12 cellular contexts compared by ENCODE assay signal in the genomic region with DNA sequence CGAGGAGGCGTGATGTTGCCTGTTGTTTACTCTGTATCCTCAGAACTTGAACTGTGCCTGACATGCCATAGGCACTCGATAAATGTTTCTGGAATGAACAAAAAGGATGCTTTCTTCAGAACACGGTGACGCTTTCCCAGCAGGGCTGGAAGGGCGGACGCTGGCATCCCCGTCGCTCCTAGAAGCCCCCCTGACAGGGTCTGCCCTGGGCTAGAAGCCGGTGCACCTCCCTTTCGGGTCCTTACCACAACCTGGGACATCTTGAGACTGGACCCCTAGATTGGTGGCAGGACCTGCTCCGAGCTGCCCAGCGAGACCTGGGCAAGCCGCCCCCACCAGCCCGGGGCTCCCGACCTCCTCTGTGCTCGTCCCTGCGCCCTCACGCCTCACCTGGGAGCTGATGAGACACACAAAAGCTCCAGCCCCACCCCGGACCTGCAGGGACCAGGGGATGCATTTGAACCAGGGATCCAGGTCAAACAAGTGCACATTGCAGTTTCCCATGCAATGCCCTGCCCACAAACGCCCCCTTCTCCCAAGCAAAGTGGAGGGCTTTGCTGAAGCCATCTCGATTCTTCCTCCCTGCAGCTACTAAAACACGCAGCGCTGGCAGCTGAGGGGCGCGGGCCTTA.
DNase-seq lines count a peak whose midpoint lies in the region; ATAC-seq and TF ChIP-seq lines count a peak whose summit lies in the region.
"Had no signal": no experiment of that assay in that cellular context is flagged by ENCODE, and none has a peak within 500 bp of the region (broad histone marks: within the 10 kb centered on the region; RNA-seq: fewer than 3 reads in every experiment).

No MANE protein-coding gene starts in this region.

- H3K4me1 ChIP-seq in DOHH2 (ENCODE audit: control insufficient read depth, low read length): peaks cover 17% of the 10 kb centered on the region
- peaks cover 0 to 37% (median 20%) of the 10 kb centered on the region in 4 donors for H3K4me1 ChIP-seq in sigmoid colon

- H3K27me3 Mint-ChIP-seq in glutamatergic neuron (ENCODE audit: unreplicated experiment): no peaks in the 10 kb centered on the region
- H3K27me3 Mint-ChIP-seq: CD4-positive, alpha-beta memory T cell had no signal

- no peak for ATAC-seq in SK-N-SH treated with all-trans-retinoic acid at 6 μM for 48 hours
- ATAC-seq: activated CD8-positive, alpha-beta T cell treated with anti-CD3 and anti-CD28 coated beads, Interleukin-2, amount 10 ng/mL, durations not matched to agents 7 days and 5 days had no signal

- H3F3A ChIP-seq in DOHH2 (ENCODE audit: control insufficient read depth, insufficient read depth): no peaks in the 10 kb centered on the region

- H3K27ac ChIP-seq in DOHH2 (ENCODE audit: low read depth, low read length): no peak overlapping the region
- H3K27ac ChIP-seq in RWPE1: peak overlapping the region; percentile 97
- H3K27ac ChIP-seq in sigmoid colon: no peak overlapping the region
- no peak overlapping the region for H3K27ac ChIP-seq in coronary artery

- H3K4me3 ChIP-seq in DOHH2 (ENCODE audit: low read length) (peak overlapping the region; percentile 24), sigmoid colon (no peak overlapping the region), coronary artery (no peak overlapping the region)

- H3K36me3 ChIP-seq in DOHH2 (ENCODE audit: control insufficient read depth, low read length) (no peaks in the 10 kb centered on the region), sigmoid colon (no peaks in the 10 kb centered on the region)

- H4K20me1 ChIP-seq in DOHH2 (ENCODE audit: control insufficient read depth, insufficient read depth, low read depth, low read length): no peaks in the 10 kb centered on the region

- no peak for TF ChIP-seq EP300 in sigmoid colon (IDR thresholded peaks at IDR 0.05)

- CTCF ChIA-PET in RWPE1 (lab: Yijun Ruan, JAX): interaction anchor here (0.6 to 1.4 kb wide), 3 partner anchors 9 to 144 kb away, joined by 3 read pairs; no protein-coding TSS in a partner anchor

- WGBS in sigmoid colon, 2 donors: 38 to 77% methylated on average over 25 of the region's 26 CpGs

- no peaks in the 10 kb centered on the region for H3K79me2 ChIP-seq in DOHH2 (ENCODE audit: control insufficient read depth, low read length)

- DNase-seq in RWPE1 (ENCODE audit: low spot score): no peak
- DNase-seq in glutamatergic neuron: peak; percentile 7
- DNase-seq in sigmoid colon: peak; percentile 59
- DNase-seq in activated CD4-positive, alpha-beta T cell treated with anti-CD3 and anti-CD28 coated beads for 48 hours: no peak
- no peak for DNase-seq in NCI-H2171 treated with DMSO at 0.1 percent for 48 hours (lab: John Stamatoyannopoulos, UW)
- DNase-seq in coronary artery (ENCODE audit: low spot score): no peak
- DNase-seq: activated CD8-positive, alpha-beta T cell treated with anti-CD3 and anti-CD28 coated beads, Interleukin-2, amount 10 ng/mL, durations not matched to agents 7 days and 5 days; CD4-positive, alpha-beta memory T cell; stimulated activated CD4-positive, alpha-beta T cell treated with anti-CD3 and anti-CD28 coated beads, Interleukin-12 subunit alpha, Interleukin-12 subunit beta, amount 100 ng/mL, for 4 hours had no signal

- H3K4me3 Mint-ChIP-seq in glutamatergic neuron (ENCODE audit: unreplicated experiment): no peak overlapping the region
- H3K4me3 Mint-ChIP-seq: activated CD8-positive, alpha-beta T cell treated with anti-CD3 and anti-CD28 coated beads, Interleukin-2, amount 10 ng/mL, durations not matched to agents 7 days and 5 days had no signal

- TF ChIP-seq CTCF in DOHH2 (IDR thresholded peaks at IDR 0.05; ENCODE audit: low read depth, low read length, poor library complexity, severe bottlenecking) (no peak), RWPE1 (conservative IDR thresholded peaks at IDR 0.05; ENCODE audit: low read depth) (no peak), glutamatergic neuron (IDR thresholded peaks at IDR 0.05; ENCODE audit: partially characterized antibody, unreplicated experiment) (no peak), sigmoid colon (IDR thresholded peaks at IDR 0.05) (no peak), coronary artery (IDR thresholded peaks at IDR 0.05) (no peak)

- TF ChIP-seq POLR2A in sigmoid colon (IDR thresholded peaks at IDR 0.05): no peak

- H3K9me2 ChIP-seq in DOHH2 (replicated peaks; ENCODE audit: control insufficient read depth, low read length): no peaks in the 10 kb centered on the region

- peaks cover 2% of the 10 kb centered on the region for H3K9me3 Mint-ChIP-seq in glutamatergic neuron (ENCODE audit: unreplicated experiment)
- H3K9me3 Mint-ChIP-seq: CD4-positive, alpha-beta memory T cell had no signal

- POLR2A ChIA-PET in RWPE1 (lab: Yijun Ruan, JAX; ENCODE audit: low non-redundant PET): no interaction called here

- H3K4me2 ChIP-seq in DOHH2 (ENCODE audit: low read length): peak overlapping the region; percentile 56

- H3K27me3 ChIP-seq in DOHH2 (ENCODE audit: control insufficient read depth, low read length): peaks cover 38% of the 10 kb centered on the region
- H3K27me3 ChIP-seq in sigmoid colon: no peaks in the 10 kb centered on the region

- H3K4me1 Mint-ChIP-seq in glutamatergic neuron (ENCODE audit: low read depth, unreplicated experiment): peaks cover 2% of the 10 kb centered on the region

- H3K27ac Mint-ChIP-seq in glutamatergic neuron (ENCODE audit: unreplicated experiment): no peak overlapping the region
- H3K27ac Mint-ChIP-seq: activated CD8-positive, alpha-beta T cell treated with anti-CD3 and anti-CD28 coated beads, Interleukin-2, amount 10 ng/mL, durations not matched to agents 7 days and 5 days had no signal

- intact Hi-C loops in sigmoid colon (cut with DNase I): no loop called here

- H3K9me3 ChIP-seq in DOHH2 (ENCODE audit: control insufficient read depth, insufficient read depth, low read length): no peaks in the 10 kb centered on the region
- H3K9me3 ChIP-seq in sigmoid colon: no peaks in the 10 kb centered on the region

- peaks cover 6% of the 10 kb centered on the region for H3K36me3 Mint-ChIP-seq in glutamatergic neuron (ENCODE audit: unreplicated experiment)
- H3K36me3 Mint-ChIP-seq: brain; CD4-positive, alpha-beta memory T cell had no signal

TF ChIP-seq in SK-N-SH treated with all-trans-retinoic acid at 6 μM for 48 hours, 23 proteins besides CTCF, POLR2A, EP300 and RAD21 (continues in another document):
- TF ChIP-seq TCF4 (CRISPR knock-in tag; IDR thresholded peaks at IDR 0.05; ENCODE audit: borderline replicate concordance): no peak
- TF ChIP-seq, protein P1, sequence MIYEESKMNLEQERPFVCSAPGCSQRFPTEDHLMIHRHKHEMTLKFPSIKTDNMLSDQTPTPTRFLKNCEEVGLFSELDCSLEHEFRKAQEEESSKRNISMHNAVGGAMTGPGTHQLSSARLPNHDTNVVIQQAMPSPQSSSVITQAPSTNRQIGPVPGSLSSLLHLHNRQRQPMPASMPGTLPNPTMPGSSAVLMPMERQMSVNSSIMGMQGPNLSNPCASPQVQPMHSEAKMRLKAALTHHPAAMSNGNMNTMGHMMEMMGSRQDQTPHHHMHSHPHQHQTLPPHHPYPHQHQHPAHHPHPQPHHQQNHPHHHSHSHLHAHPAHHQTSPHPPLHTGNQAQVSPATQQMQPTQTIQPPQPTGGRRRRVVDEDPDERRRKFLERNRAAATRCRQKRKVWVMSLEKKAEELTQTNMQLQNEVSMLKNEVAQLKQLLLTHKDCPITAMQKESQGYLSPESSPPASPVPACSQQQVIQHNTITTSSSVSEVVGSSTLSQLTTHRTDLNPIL (CRISPR knock-in tag; IDR thresholded peaks at IDR 0.05; ENCODE audit: low read depth): no peak
- no peak for TF ChIP-seq ZC3H10 (CRISPR knock-in tag; IDR thresholded peaks at IDR 0.05)
- no peak for TF ChIP-seq ESRRG (CRISPR knock-in tag; IDR thresholded peaks at IDR 0.05)
- TF ChIP-seq POU6F1 (CRISPR knock-in tag; IDR thresholded peaks at IDR 0.05; ENCODE audit: borderline replicate concordance, low read depth): no peak
- TF ChIP-seq PATZ1 (CRISPR knock-in tag; IDR thresholded peaks at IDR 0.05; ENCODE audit: borderline replicate concordance): no peak
- no peak for TF ChIP-seq RARB (CRISPR knock-in tag; IDR thresholded peaks at IDR 0.05)

Comparison
In these comparisons a context has a peak if more than half of its experiments do, and no peak if none do; other contexts are left out.
1. DNase-seq: peak in glutamatergic neuron (single experiment) and sigmoid colon (single experiment); none in RWPE1 (single experiment), activated CD4-positive, alpha-beta T cell treated with anti-CD3 and anti-CD28 coated beads for 48 hours (single experiment), NCI-H2171 treated with DMSO at 0.1 percent for 48 hours (single experiment) and coronary artery (single experiment).